Comparison of ENCODE assay signal across 22 cellular contexts in genomic region chr11:2652362-2652761, GRCh38.
"Had no signal": no experiment of that assay in that cellular context is flagged by ENCODE, and none has a peak within 500 bp of the region (broad histone marks: within the 10 kb centered on the region; RNA-seq: fewer than 3 reads in every experiment).

No MANE protein-coding gene starts in this region.

- ATAC-seq: left lung; natural killer cell treated with Interleukin-12 subunit alpha and Interleukin-12 subunit beta and Interleukin-15 and Interleukin-18, amount 100 ng/mL, for 72 hours; stimulated activated naive CD8-positive, alpha-beta T cell treated with anti-CD3 and anti-CD28 coated beads, Interleukin-15, Interleukin-2, amounts not matched to agents 100 U/mL and 50 U/mL, for 24 hours; T-helper 17 cell had no signal

- DNase-seq: activated CD4-positive, alpha-beta T cell treated with anti-CD3 and anti-CD28 coated beads for 4 hours; activated CD4-positive, alpha-beta T cell treated with anti-CD3 and anti-CD28 coated beads, Interleukin-2, amount 50 U/mL, for 48 hours; activated CD4-positive, CD25-positive, alpha-beta regulatory T cell; activated naive CD4-positive, alpha-beta T cell treated with Interleukin-2 at 50 U/mL for 16 hours; activated naive CD8-positive, alpha-beta T cell treated with anti-CD3 and anti-CD28 coated beads for 36 hours; activated T-cell treated with anti-CD3 and anti-CD28 coated beads, Interleukin-2, amount 50 U/mL, for 48 hours; foreskin fibroblast; immature natural killer cell; kidney glomerular epithelial cell; mammary epithelial cell; nucleus accumbens; posterior cingulate gyrus; stimulated activated CD4-positive, alpha-beta T cell treated with anti-CD3 and anti-CD28 coated beads, Interleukin-4, amount 100 ng/mL, for 24 hours; stimulated activated naive CD8-positive, alpha-beta T cell treated with anti-CD3 and anti-CD28 coated beads, Interleukin-15, Interleukin-2, amounts not matched to agents 100 U/mL and 50 U/mL, for 24 hours; T-helper 17 cell; tibial artery had no signal

- H3K4me3 Mint-ChIP-seq: activated naive CD8-positive, alpha-beta T cell treated with anti-CD3 and anti-CD28 coated beads for 36 hours; central memory CD8-positive, alpha-beta T cell; immature natural killer cell; natural killer cell treated with Interleukin-12 subunit alpha and Interleukin-12 subunit beta and Interleukin-15 and Interleukin-18, amount 100 ng/mL, for 72 hours; T-helper 17 cell had no signal

- FAIRE-seq: astrocyte, urothelium cell line had no signal

- H3K4me3 ChIP-seq: coronary artery, left lung, tibial artery had no signal

- H3K36me3 ChIP-seq: left lung had no signal

- H3K27ac Mint-ChIP-seq: activated naive CD8-positive, alpha-beta T cell treated with anti-CD3 and anti-CD28 coated beads for 36 hours; immature natural killer cell; natural killer cell treated with Interleukin-12 subunit alpha and Interleukin-12 subunit beta and Interleukin-15 and Interleukin-18, amount 100 ng/mL, for 72 hours; T-helper 17 cell had no signal

- H3K4me1 Mint-ChIP-seq: central memory CD8-positive, alpha-beta T cell; immature natural killer cell had no signal

- H3K27me3 Mint-ChIP-seq: activated naive CD8-positive, alpha-beta T cell treated with anti-CD3 and anti-CD28 coated beads for 36 hours; T-helper 17 cell had no signal

- H3K27me3 ChIP-seq: left lung had no signal

- H3K27ac ChIP-seq: coronary artery, left lung, tibial artery had no signal

- H3K4me1 ChIP-seq: left lung, tibial artery had no signal
